Comparison of ENCODE assay signal across 8 cellular contexts in the genomic region with DNA sequence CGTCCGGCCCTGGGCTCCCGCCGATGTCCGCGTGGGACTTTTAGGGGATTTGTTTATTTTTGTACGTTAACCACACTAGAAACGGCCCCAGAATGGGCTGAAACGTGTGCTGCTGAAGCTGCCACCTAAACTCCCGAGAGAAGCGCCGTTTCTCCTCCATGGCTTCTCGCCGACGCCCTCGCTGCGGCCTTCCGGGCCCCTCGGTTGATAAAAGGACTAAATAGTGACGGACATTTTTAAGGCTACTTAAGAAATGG. TPM values are rescaled to one million over a fixed set of nuclear protein-coding genes. Genes with fewer than 3 reads are reported as not detected.
A peak's percentile ranks its signal among the peaks of the same experiment; 100 is the strongest.
DNase-seq lines count a peak whose midpoint lies in the region; ATAC-seq and TF ChIP-seq lines count a peak whose summit lies in the region.

No MANE protein-coding gene starts in this region.

- no peaks in the 10 kb centered on the region for H3K27me3 Mint-ChIP-seq in activated naive CD4-positive, alpha-beta T cell treated with anti-CD3 and anti-CD28 coated beads, Interleukin-2, amount 10 ng/mL, durations not matched to agents 7 days and 5 days
- H3K27me3 Mint-ChIP-seq in stimulated activated naive B cell treated with anti-CD40 and anti-IgM and Interleukin-4, amounts not matched to agents 10 μg/mL and 1 μg/mL and 100 μg/mL, for 72 hours: no peaks in the 10 kb centered on the region

- peak overlapping the region; percentile 90 for H3K4me2 ChIP-seq in hepatocyte

- no peaks in the 10 kb centered on the region for H3K9me3 ChIP-seq in hepatocyte (ENCODE audit: low read depth)

- ATAC-seq in stimulated activated naive B cell treated with anti-CD40 and anti-IgM and Interleukin-4, amounts not matched to agents 10 μg/mL and 1 μg/mL and 100 μg/mL, for 72 hours (replicated peaks): peak in 1 of 2 donors; percentile 0
- ATAC-seq in HG03469 (IDR thresholded peaks at IDR 0.05; ENCODE audit: unreplicated experiment) (no peak), GM21786 (IDR thresholded peaks at IDR 0.05; ENCODE audit: unreplicated experiment) (no peak)

- 2% methylated on average over 20 of the region's 20 CpGs for WGBS in hepatocyte (ENCODE audit: low lambda C conversion rate, missing lambda C conversion rate)

- no peaks in the 10 kb centered on the region for H3K9me3 Mint-ChIP-seq in activated naive CD4-positive, alpha-beta T cell treated with anti-CD3 and anti-CD28 coated beads, Interleukin-2, amount 10 ng/mL, durations not matched to agents 7 days and 5 days
- H3K9me3 Mint-ChIP-seq in stimulated activated naive B cell treated with anti-CD40 and anti-IgM and Interleukin-4, amounts not matched to agents 10 μg/mL and 1 μg/mL and 100 μg/mL, for 72 hours: no peaks in the 10 kb centered on the region

- peaks cover 4% of the 10 kb centered on the region for H3K36me3 Mint-ChIP-seq in activated naive CD4-positive, alpha-beta T cell treated with anti-CD3 and anti-CD28 coated beads, Interleukin-2, amount 10 ng/mL, durations not matched to agents 7 days and 5 days
- peaks cover 0 to 3% of the 10 kb centered on the region in 2 donors for H3K36me3 Mint-ChIP-seq in stimulated activated naive B cell treated with anti-CD40 and anti-IgM and Interleukin-4, amounts not matched to agents 10 μg/mL and 1 μg/mL and 100 μg/mL, for 72 hours

- H3K4me1 ChIP-seq in hepatocyte (ENCODE audit: insufficient read depth): peaks cover 19% of the 10 kb centered on the region

- H3K9me2 ChIP-seq in hepatocyte (replicated peaks; ENCODE audit: insufficient read depth): no peaks in the 10 kb centered on the region

- H3K36me3 ChIP-seq in hepatocyte (replicated peaks; ENCODE audit: insufficient read depth, low read depth): no peaks in the 10 kb centered on the region

- peak overlapping the region; percentile 83 for H3K4me3 Mint-ChIP-seq in activated naive CD4-positive, alpha-beta T cell treated with anti-CD3 and anti-CD28 coated beads, Interleukin-2, amount 10 ng/mL, durations not matched to agents 7 days and 5 days
- H3K4me3 Mint-ChIP-seq in stimulated activated naive B cell treated with anti-CD40 and anti-IgM and Interleukin-4, amounts not matched to agents 10 μg/mL and 1 μg/mL and 100 μg/mL, for 72 hours: peak overlapping the region; percentile 87 to 92

- peak overlapping the region; percentile 97 for H3K27ac Mint-ChIP-seq in activated naive CD4-positive, alpha-beta T cell treated with anti-CD3 and anti-CD28 coated beads, Interleukin-2, amount 10 ng/mL, durations not matched to agents 7 days and 5 days
- peak overlapping the region; percentile 93 for H3K27ac Mint-ChIP-seq in stimulated activated naive B cell treated with anti-CD40 and anti-IgM and Interleukin-4, amounts not matched to agents 10 μg/mL and 1 μg/mL and 100 μg/mL, for 72 hours

- no peak for DNase-seq in activated naive CD4-positive, alpha-beta T cell treated with anti-CD3 and anti-CD28 coated beads, Interleukin-2, amount 10 ng/mL, durations not matched to agents 7 days and 5 days
- no peak for DNase-seq in activated naive CD4-positive, alpha-beta T cell (lab: John Stamatoyannopoulos, UW)
- DNase-seq in hepatocyte (ENCODE audit: low spot score) (no peak), T1000 (lab: John Stamatoyannopoulos, UW) (no peak)
- no peak for DNase-seq in stimulated activated naive B cell treated with anti-CD40 and anti-IgM and Interleukin-4, amounts not matched to agents 10 μg/mL and 1 μg/mL and 100 μg/mL, for 72 hours

- TF ChIP-seq CTCF in WI38 (IDR thresholded peaks at IDR 0.05; ENCODE audit: low read depth, low read length) (no peak), hepatocyte (IDR thresholded peaks at IDR 0.05; ENCODE audit: poor library complexity) (no peak)

- no peaks in the 10 kb centered on the region for H3K27me3 ChIP-seq in hepatocyte

- peak overlapping the region; percentile 94 for H3K4me3 ChIP-seq in WI38 (ENCODE audit: low read depth, low read length)
- peak overlapping the region; percentile 24 for H3K4me3 ChIP-seq in hepatocyte

- H2AFZ ChIP-seq in hepatocyte: peak overlapping the region; percentile 71

- CTCF ChIA-PET in activated naive CD4-positive, alpha-beta T cell treated with anti-CD3 and anti-CD28 coated beads, Interleukin-2, amount 10 ng/mL, durations not matched to agents 7 days and 5 days (lab: Charles Lee): interaction anchor here (1.2 to 7.3 kb wide), 3 partner anchors 40 to 81 kb away, joined by 3 to 93 read pairs (median 6); a partner anchor contains a TSS

- peak overlapping the region; percentile 89 for H3K27ac ChIP-seq in hepatocyte

- H3K79me2 ChIP-seq in hepatocyte: peaks cover 35% of the 10 kb centered on the region

- peaks cover 56% of the 10 kb centered on the region for H3K4me1 Mint-ChIP-seq in activated naive CD4-positive, alpha-beta T cell treated with anti-CD3 and anti-CD28 coated beads, Interleukin-2, amount 10 ng/mL, durations not matched to agents 7 days and 5 days
- H3K4me1 Mint-ChIP-seq in stimulated activated naive B cell treated with anti-CD40 and anti-IgM and Interleukin-4, amounts not matched to agents 10 μg/mL and 1 μg/mL and 100 μg/mL, for 72 hours: peaks cover 39 to 71% of the 10 kb centered on the region in 2 donors

- peaks cover 31% of the 10 kb centered on the region for H4K20me1 ChIP-seq in hepatocyte (ENCODE audit: insufficient read depth, poor library complexity, severe bottlenecking)

RNA-seq across cellular contexts. Expression of a gene that starts 0.7 kb away (rescaled TPM):
- total RNA-seq in hepatocyte: 344 and 348 TPM in 2 replicates
- polyA plus RNA-seq in hepatocyte: 315 and 362 TPM in 2 replicates

RNA-seq across cellular contexts. Expression of a gene that starts 46.5 kb away (rescaled TPM):
- total RNA-seq in hepatocyte: 1.6 and 3.8 TPM in 2 replicates
- polyA plus RNA-seq in hepatocyte: 3.8 and 4.2 TPM in 2 replicates

RNA-seq across cellular contexts. Expression of a gene that starts 56.3 kb away (rescaled TPM):
- 68.5 and 77.2 TPM in 2 replicates for total RNA-seq in hepatocyte
- polyA plus RNA-seq in hepatocyte: 97.0 and 107 TPM in 2 replicates
